Comparison of ENCODE assay signal across 8 cellular contexts in genomic region chr7:139016931-139017511, GRCh38. TPM values are rescaled to one million over a fixed set of nuclear protein-coding genes. Genes with fewer than 3 reads are reported as not detected.
A peak's percentile ranks its signal among the peaks of the same experiment; 100 is the strongest.
DNase-seq lines count a peak whose midpoint lies in the region; ATAC-seq and TF ChIP-seq lines count a peak whose summit lies in the region.

No MANE protein-coding gene starts in this region.

- peak; percentile 68 for ATAC-seq in HG02623 (IDR thresholded peaks at IDR 0.05; ENCODE audit: unreplicated experiment)

- H3K9ac ChIP-seq in skeletal muscle satellite cell (ENCODE audit: low read depth, low read length): no peak overlapping the region

- H3K27me3 ChIP-seq in right atrium auricular region (no peaks in the 10 kb centered on the region), skeletal muscle satellite cell (ENCODE audit: control insufficient read depth, insufficient read depth, low read length) (peaks cover 3% of the 10 kb centered on the region)

- peak; percentile 32 to 75 for TF ChIP-seq CTCF in right atrium auricular region (IDR thresholded peaks at IDR 0.05)

- no peak overlapping the region for H3K27ac ChIP-seq in right atrium auricular region

- DNase-seq in DMS79 treated with DMSO at 0.1 percent for 48 hours (lab: John Stamatoyannopoulos, UW) (peak; percentile 34), DMS79 (lab: John Stamatoyannopoulos, UW) (no peak), NCI-H1417 (lab: John Stamatoyannopoulos, UW) (peak; percentile 68 to 91 (median 77)), SW480 (ENCODE audit: low spot score) (peak; percentile 79), amniotic epithelial cell (ENCODE audit: low read depth) (peak; percentile 68), right atrium auricular region (ENCODE audit: low spot score) (peak; percentile 68)

- H3K4me2 ChIP-seq in skeletal muscle satellite cell (ENCODE audit: low read length): peak overlapping the region; percentile 29

- H3K9me3 ChIP-seq in right atrium auricular region (no peaks in the 10 kb centered on the region), skeletal muscle satellite cell (replicated peaks; ENCODE audit: low read length) (no peaks in the 10 kb centered on the region)

- H3K4me1 ChIP-seq in right atrium auricular region (no peaks in the 10 kb centered on the region), skeletal muscle satellite cell (ENCODE audit: control insufficient read depth, insufficient read depth, low read length) (peaks cover 7% of the 10 kb centered on the region)

- H3K4me3 ChIP-seq in right atrium auricular region (no peak overlapping the region), skeletal muscle satellite cell (ENCODE audit: low read length) (no peak overlapping the region)

- no peaks in the 10 kb centered on the region for H3K36me3 ChIP-seq in right atrium auricular region
- H3K36me3 ChIP-seq in skeletal muscle satellite cell (ENCODE audit: insufficient read depth, low read length): peaks cover 7% of the 10 kb centered on the region

RNA-seq across cellular contexts. Expression of gene ZC3HAV1L, which starts 18.8 kb away (rescaled TPM):
- 1 to 10 TPM; 7.3 to 9.4 TPM for total RNA-seq in right atrium auricular region
- total RNA-seq in skeletal muscle satellite cell (2012; rRNA removed): 17.0 and 21.2 TPM in 2 replicates

RNA-seq across cellular contexts. Expression of gene KIAA1549, which starts 35.8 kb away (rescaled TPM):
- 1 to 10 TPM in 1 of 2 donors, under 1 TPM in 1; 0.85 to 1.4 TPM for total RNA-seq in right atrium auricular region
- total RNA-seq in skeletal muscle satellite cell (2012; rRNA removed): 0.25 and 0.66 TPM in 2 replicates
